In the genomic region with DNA sequence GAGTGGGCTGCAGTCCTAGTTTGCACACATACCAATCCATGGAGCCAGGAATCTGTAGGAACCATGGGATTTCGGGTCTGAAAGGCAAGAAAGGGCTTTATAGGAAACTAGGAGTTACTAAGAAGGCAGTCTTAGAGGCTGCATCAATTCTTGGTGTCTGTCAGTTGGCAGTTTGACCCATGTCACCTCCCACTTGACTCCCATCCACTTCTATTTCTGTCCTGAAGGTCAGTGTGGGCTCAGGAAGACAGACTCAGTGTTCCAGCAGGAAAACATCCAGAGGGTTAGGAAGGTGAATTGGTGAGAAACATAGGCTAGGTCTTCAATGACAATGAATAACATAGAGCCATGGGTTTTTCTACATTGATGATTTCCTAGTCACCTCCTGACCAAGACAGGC, we compare ENCODE assay signal across 9 cellular contexts. TPM values are rescaled to one million over a fixed set of nuclear protein-coding genes. Genes with fewer than 3 reads are reported as not detected.
"Had no signal": no experiment of that assay in that cellular context is flagged by ENCODE, and none has a peak within 500 bp of the region (broad histone marks: within the 10 kb centered on the region; RNA-seq: fewer than 3 reads in every experiment).

No MANE protein-coding gene starts in this region.

- ATAC-seq: GM12878 had no signal

- DNase-seq: GDM1, GF-D8 had no signal

- H3K4me3 ChIP-seq: GM12878 had no signal

- FAIRE-seq: G401.6, GM12878, GM12891, GM12892, GM18507, GM19239 had no signal

RNA-seq across cellular contexts. Expression of a gene that starts 4.0 kb away (rescaled TPM):
- total RNA-seq: G401 had no signal
- polyA plus RNA-seq: GM12878 had no signal
